8 cellular contexts compared by ENCODE assay signal in the genomic region with DNA sequence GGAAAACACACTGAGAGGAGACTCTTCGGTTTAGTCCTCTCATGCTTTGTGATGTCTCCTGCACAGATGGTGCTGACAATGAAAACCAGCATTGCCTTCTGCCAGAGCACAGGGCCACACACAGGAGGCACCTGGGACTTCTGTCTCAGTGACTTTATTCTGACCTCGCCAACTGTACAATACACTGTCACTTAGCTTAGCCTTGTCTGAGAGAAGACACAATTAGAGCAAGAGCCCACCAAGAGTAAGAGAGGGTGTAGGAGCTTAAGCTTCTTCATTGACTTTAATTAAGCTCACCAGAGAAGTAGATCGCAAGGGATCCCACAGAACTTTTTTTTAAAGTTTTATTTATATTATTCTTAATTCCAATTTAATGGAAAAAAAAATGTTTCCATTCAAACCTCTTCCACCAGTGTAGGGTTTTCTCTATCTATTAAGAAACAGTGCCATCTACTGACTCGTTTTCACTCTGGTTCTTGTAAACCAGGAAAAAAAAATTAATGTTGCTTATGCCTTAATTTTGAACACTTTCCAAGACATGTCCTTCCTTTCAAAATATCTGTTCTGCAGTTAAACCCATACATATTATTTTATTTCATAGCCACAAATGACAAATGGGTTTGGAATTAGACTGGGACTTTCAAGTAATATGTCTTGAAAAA. TPM values are rescaled to one million over a fixed set of nuclear protein-coding genes. Genes with fewer than 3 reads are reported as not detected.
DNase-seq lines count a peak whose midpoint lies in the region; ATAC-seq, FAIRE-seq and TF ChIP-seq lines count a peak whose summit lies in the region.

No MANE protein-coding gene starts in this region.

- peak overlapping the region; percentile 34 for H3K27ac Mint-ChIP-seq in glutamatergic neuron (ENCODE audit: unreplicated experiment)

- H3K36me3 Mint-ChIP-seq in glutamatergic neuron (ENCODE audit: unreplicated experiment), result no peaks in the 10 kb centered on the region

- H3K4me1 Mint-ChIP-seq in glutamatergic neuron (ENCODE audit: low read depth, unreplicated experiment), result peaks cover 9% of the 10 kb centered on the region

- peak; percentile 27 for DNase-seq in AG20443 (ENCODE audit: low spot score)
- DNase-seq in HTR-8/SVneo (ENCODE audit: insufficient read length, low spot score), result peak; percentile 7
- peak; percentile 35 for DNase-seq in RPMI8226
- no peak for DNase-seq in glutamatergic neuron
- DNase-seq in urothelium cell line (ENCODE audit: low spot score), result no peak

- peak; percentile 47 for TF ChIP-seq CTCF in glutamatergic neuron (IDR thresholded peaks at IDR 0.05; ENCODE audit: partially characterized antibody, unreplicated experiment)

- FAIRE-seq in HTR-8/SVneo (lab: Jason Lieb, UNC) (no peak), urothelium cell line (lab: Jason Lieb, UNC) (no peak)

- no peak overlapping the region for H3K4me3 Mint-ChIP-seq in glutamatergic neuron (ENCODE audit: unreplicated experiment)

- no peaks in the 10 kb centered on the region for H3K27me3 Mint-ChIP-seq in glutamatergic neuron (ENCODE audit: unreplicated experiment)

- ATAC-seq in HG02623 (IDR thresholded peaks at IDR 0.05; ENCODE audit: unreplicated experiment) (no peak), GM21515 (IDR thresholded peaks at IDR 0.05; ENCODE audit: unreplicated experiment) (no peak), GM19452 (IDR thresholded peaks at IDR 0.05; ENCODE audit: unreplicated experiment) (no peak)

- H3K9me3 Mint-ChIP-seq in glutamatergic neuron (ENCODE audit: unreplicated experiment), result peaks cover 2% of the 10 kb centered on the region

RNA-seq across cellular contexts. Expression of a gene that starts 42.4 kb away (rescaled TPM):
- 75.7 TPM for total RNA-seq in glutamatergic neuron (ENCODE audit: unreplicated experiment)

Comparison
In these comparisons a context has a peak if more than half of its experiments do, and no peak if none do; other contexts are left out.
1. DNase-seq: peak in AG20443 (single experiment), HTR-8/SVneo (single experiment) and RPMI8226 (single experiment); none in glutamatergic neuron (single experiment) and urothelium cell line (single experiment).